8 cellular contexts compared by ENCODE assay signal in the genomic region with DNA sequence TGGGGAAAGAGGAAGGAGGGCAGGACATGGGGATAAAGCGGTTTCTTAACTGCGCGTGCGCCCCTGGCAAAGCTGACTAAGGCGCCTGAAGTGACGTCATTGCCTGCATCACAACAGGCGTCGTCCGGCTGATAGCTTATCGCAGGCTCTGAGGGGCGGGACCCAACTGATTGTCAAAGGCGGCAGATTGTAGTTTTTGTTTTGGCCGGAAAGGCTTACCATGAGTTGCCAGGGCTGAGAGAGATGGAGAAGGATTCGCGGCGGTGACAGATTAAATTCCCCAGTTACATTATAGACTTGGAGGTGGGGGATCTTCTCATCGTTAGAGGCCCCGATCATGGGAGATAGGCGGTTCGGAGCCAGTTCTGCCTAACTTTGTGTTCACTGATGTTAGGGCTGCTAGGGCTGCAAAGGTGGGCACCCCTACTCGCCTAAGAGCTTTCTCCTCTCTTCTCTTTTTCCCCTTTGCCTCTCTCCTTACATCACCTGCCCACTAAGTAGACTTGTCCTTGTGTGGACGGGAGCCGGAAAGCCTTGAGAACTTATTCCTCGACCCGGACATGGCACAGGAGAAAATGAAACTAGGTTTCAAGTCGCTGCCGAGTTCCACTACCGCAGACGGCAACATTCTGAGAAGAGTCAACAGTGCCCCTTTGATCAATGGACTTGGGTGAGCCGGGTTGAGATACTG. TPM values are rescaled to one million over a fixed set of nuclear protein-coding genes. Genes with fewer than 3 reads are reported as not detected.
A peak's percentile ranks its signal among the peaks of the same experiment; 100 is the strongest.
DNase-seq lines count a peak whose midpoint lies in the region; ATAC-seq and TF ChIP-seq lines count a peak whose summit lies in the region.

No MANE protein-coding gene starts in this region.

- no peaks in the 10 kb centered on the region for H3K9me3 Mint-ChIP-seq in CD4-positive, alpha-beta T cell
- H3K9me3 Mint-ChIP-seq in activated CD4-positive, alpha-beta memory T cell treated with anti-CD3 and anti-CD28 coated beads for 36 hours: no peaks in the 10 kb centered on the region

- POLR2A ChIA-PET in CD4-positive, alpha-beta T cell (lab: Charles Lee): interaction anchor here (0.7 to 1.9 kb wide), 5 partner anchors 12 to 714 kb away, joined by 3 to 7 read pairs (median 4); a partner anchor contains a TSS
- POLR2A ChIA-PET in activated CD4-positive, alpha-beta memory T cell treated with anti-CD3 and anti-CD28 coated beads for 36 hours (lab: Charles Lee): interaction anchor here (0.9 kb wide), 1 partner anchor 15 kb away, joined by 3 read pairs; no protein-coding TSS in a partner anchor

- peak; percentile 68 to 91 (median 78) for DNase-seq in CD4-positive, alpha-beta T cell
- DNase-seq in NCI-H774 (lab: John Stamatoyannopoulos, UW): peak; percentile 95
- peak; percentile 91 for DNase-seq in activated CD4-positive, alpha-beta memory T cell treated with anti-CD3 and anti-CD28 coated beads for 36 hours
- DNase-seq in lower leg skin (ENCODE audit: low spot score in 2 of 2): peak; percentile 85 to 96
- peak; percentile 72 to 88 for DNase-seq in stimulated activated CD4-positive, alpha-beta T cell treated with anti-CD3 and anti-CD28 coated beads, Interleukin-4, amount 100 ng/mL, for 4 hours

- H3K27ac Mint-ChIP-seq in CD4-positive, alpha-beta T cell: peak overlapping the region; percentile 93
- peak overlapping the region; percentile 93 for H3K27ac Mint-ChIP-seq in activated CD4-positive, alpha-beta memory T cell treated with anti-CD3 and anti-CD28 coated beads for 36 hours

- peaks cover 36% of the 10 kb centered on the region for H3K4me1 Mint-ChIP-seq in CD4-positive, alpha-beta T cell (ENCODE audit: low read depth)
- peaks cover 20% of the 10 kb centered on the region for H3K4me1 Mint-ChIP-seq in activated CD4-positive, alpha-beta memory T cell treated with anti-CD3 and anti-CD28 coated beads for 36 hours (ENCODE audit: low read depth)

- no peaks in the 10 kb centered on the region for H3K9me3 ChIP-seq in CD4-positive, alpha-beta T cell (ENCODE audit: control insufficient read depth, low read length)
- H3K9me3 ChIP-seq in duodenal mucosa (ENCODE audit: control insufficient read depth in 1 of 2, low read length in 2 of 2): no peaks in the 10 kb centered on the region

- H3K27ac ChIP-seq in CD4-positive, alpha-beta T cell (ENCODE audit: low read depth, low read length): peak overlapping the region; percentile 92
- H3K27ac ChIP-seq in duodenal mucosa (ENCODE audit: low read depth, low read length): peak overlapping the region; percentile 77

- WGBS in lower leg skin, 2 donors: 1 to 36% methylated on average over 27 to 30 of the region's 30 CpGs

- no peaks in the 10 kb centered on the region for H3K4me1 ChIP-seq in duodenal mucosa (ENCODE audit: control insufficient read depth in 1 of 2, insufficient read depth in 2 of 2, low read length in 2 of 2)

- H3K36me3 Mint-ChIP-seq in CD4-positive, alpha-beta T cell (ENCODE audit: low read depth): peaks cover 11% of the 10 kb centered on the region
- H3K36me3 Mint-ChIP-seq in activated CD4-positive, alpha-beta memory T cell treated with anti-CD3 and anti-CD28 coated beads for 36 hours: no peaks in the 10 kb centered on the region

- H3K27me3 Mint-ChIP-seq in CD4-positive, alpha-beta T cell: no peaks in the 10 kb centered on the region
- no peaks in the 10 kb centered on the region for H3K27me3 Mint-ChIP-seq in activated CD4-positive, alpha-beta memory T cell treated with anti-CD3 and anti-CD28 coated beads for 36 hours

- H3K9ac ChIP-seq in duodenal mucosa (ENCODE audit: low read depth in 1 of 2, low read length in 2 of 2): peak overlapping the region; percentile 90 to 94

- no peaks in the 10 kb centered on the region for H3K36me3 ChIP-seq in duodenal mucosa (ENCODE audit: control insufficient read depth in 1 of 2, insufficient read depth in 2 of 2, low read length in 2 of 2)

- CTCF ChIA-PET in CD4-positive, alpha-beta T cell (lab: Charles Lee): interaction anchor here (1.0 kb wide), 1 partner anchor 22 kb away, joined by 6 read pairs; no protein-coding TSS in a partner anchor
- CTCF ChIA-PET in activated CD4-positive, alpha-beta memory T cell treated with anti-CD3 and anti-CD28 coated beads for 36 hours (lab: Charles Lee): interaction anchor here (0.6 kb wide), 1 partner anchor 47 kb away, joined by 4 read pairs; no protein-coding TSS in a partner anchor

- no peak for TF ChIP-seq POLR2A in lower leg skin (IDR thresholded peaks at IDR 0.05)

- intact Hi-C loops in CD4-positive, alpha-beta T cell (cut with DNase I, micrococcal nuclease): no loop called here
- intact Hi-C loops in activated CD4-positive, alpha-beta memory T cell treated with anti-CD3 and anti-CD28 coated beads for 36 hours (cut with micrococcal nuclease): loop anchor here (2.0 to 5.0 kb wide), 2 partner anchors 714 to 1165 kb away; a partner anchor contains a TSS
- intact Hi-C loops in lower leg skin (cut with DNase I; ENCODE audit: low total_unique reads): no loop called here

- H3K4me3 ChIP-seq in duodenal mucosa (ENCODE audit: low read depth in 1 of 2, low read length in 2 of 2) (peak overlapping the region; percentile 91 to 92), lower leg skin (ENCODE audit: low read depth, poor library complexity, severe bottlenecking) (peak overlapping the region; percentile 58)

- ATAC-seq in CD4-positive, alpha-beta T cell (ENCODE audit: poor library complexity): peak; percentile 87
- ATAC-seq in GM19452 (IDR thresholded peaks at IDR 0.05; ENCODE audit: unreplicated experiment) (peak; percentile 92), HG03575 (IDR thresholded peaks at IDR 0.05; ENCODE audit: extremely low read depth, insufficient number of reproducible peaks, low FRiP score, unreplicated experiment) (peak; percentile 74)

- no peaks in the 10 kb centered on the region for H3K27me3 ChIP-seq in CD4-positive, alpha-beta T cell (ENCODE audit: control insufficient read depth, insufficient read depth, low read length)
- no peaks in the 10 kb centered on the region for H3K27me3 ChIP-seq in duodenal mucosa (ENCODE audit: control insufficient read depth in 1 of 2, insufficient read depth in 2 of 2, low read length in 2 of 2)

- no peak for TF ChIP-seq CTCF in CD4-positive, alpha-beta T cell (IDR thresholded peaks at IDR 0.05)
- no peak for TF ChIP-seq CTCF in lower leg skin (IDR thresholded peaks at IDR 0.05)

- H3K4me3 Mint-ChIP-seq in CD4-positive, alpha-beta T cell: peak overlapping the region; percentile 94
- H3K4me3 Mint-ChIP-seq in activated CD4-positive, alpha-beta memory T cell treated with anti-CD3 and anti-CD28 coated beads for 36 hours: peak overlapping the region; percentile 90

RNA-seq across cellular contexts. Expression of a gene that starts 10.2 kb away (rescaled TPM):
- 10 to 100 TPM; 28.6 to 30.2 TPM for total RNA-seq in CD4-positive, alpha-beta T cell
- total RNA-seq in activated CD4-positive, alpha-beta memory T cell treated with anti-CD3 and anti-CD28 coated beads for 36 hours: 10 to 100 TPM; 46.5 to 53.3 TPM
- total RNA-seq in lower leg skin: 10 to 100 TPM in 3 of 4 donors, 1 to 10 TPM in 1; 7.0 to 19.4 (median 13.1) TPM

Comparison
In these comparisons a context has a peak if more than half of its experiments do, and no peak if none do; other contexts are left out.
1. Peak in every context shown above with its lines: DNase-seq, ATAC-seq, H3K4me3 ChIP-seq and H3K27ac ChIP-seq.